ENCODE assay signal across 8 cellular contexts in the genomic region with DNA sequence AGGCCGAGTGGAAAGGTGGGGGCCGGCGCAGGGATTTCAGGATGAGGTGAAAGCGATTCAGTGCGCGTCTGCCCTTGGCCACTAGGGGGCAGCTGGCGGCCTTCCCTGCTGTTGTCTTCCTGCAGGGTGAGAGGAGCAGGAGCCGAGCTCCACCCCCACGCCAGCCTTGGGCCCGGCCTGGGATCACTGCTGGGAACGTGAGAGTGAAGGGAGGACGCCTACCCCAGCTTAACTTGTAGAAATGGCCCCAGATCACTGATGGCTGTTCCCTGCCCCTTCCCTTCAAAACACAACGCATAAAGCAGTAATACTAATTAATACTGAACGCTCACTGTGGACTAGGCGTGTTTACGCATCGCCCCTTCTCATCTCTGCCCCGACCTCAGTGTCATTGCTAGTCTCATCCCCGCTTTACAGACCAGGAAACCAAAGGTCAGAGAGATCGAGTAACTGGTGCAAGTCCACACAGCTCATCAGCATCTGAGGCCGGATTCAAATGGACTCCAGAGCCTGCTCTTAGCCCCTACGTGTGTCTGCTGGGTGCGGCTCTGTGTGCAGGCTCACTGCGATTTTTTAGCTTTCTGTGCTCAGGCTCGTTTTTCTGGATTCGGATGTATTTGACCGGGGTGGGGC. TPM values are rescaled to one million over a fixed set of nuclear protein-coding genes. Genes with fewer than 3 reads are reported as not detected.
DNase-seq lines count a peak whose midpoint lies in the region; ATAC-seq and TF ChIP-seq lines count a peak whose summit lies in the region.

No MANE protein-coding gene starts in this region.

- H3K27me3 Mint-ChIP-seq in activated CD4-positive, alpha-beta T cell treated with anti-CD3 and anti-CD28 coated beads, Interleukin-2, amount 10 ng/mL, durations not matched to agents 24 days and 14 days, result peaks cover 2% of the 10 kb centered on the region
- no peaks in the 10 kb centered on the region for H3K27me3 Mint-ChIP-seq in chondrocyte (ENCODE audit: low read depth)

- H3K9me3 Mint-ChIP-seq in activated CD4-positive, alpha-beta T cell treated with anti-CD3 and anti-CD28 coated beads, Interleukin-2, amount 10 ng/mL, durations not matched to agents 24 days and 14 days, result no peaks in the 10 kb centered on the region
- no peaks in the 10 kb centered on the region for H3K9me3 Mint-ChIP-seq in chondrocyte (ENCODE audit: low read depth)

- peak; percentile 98 for TF ChIP-seq CTCF in chondrocyte (IDR thresholded peaks at IDR 0.05)

- H3K4me3 Mint-ChIP-seq in activated CD4-positive, alpha-beta T cell treated with anti-CD3 and anti-CD28 coated beads, Interleukin-2, amount 10 ng/mL, durations not matched to agents 24 days and 14 days, result no peak overlapping the region
- peak overlapping the region; percentile 41 for H3K4me3 Mint-ChIP-seq in chondrocyte (ENCODE audit: unreplicated experiment)

- peaks cover 19% of the 10 kb centered on the region for H3K36me3 Mint-ChIP-seq in activated CD4-positive, alpha-beta T cell treated with anti-CD3 and anti-CD28 coated beads, Interleukin-2, amount 10 ng/mL, durations not matched to agents 24 days and 14 days (ENCODE audit: low read depth)
- no peaks in the 10 kb centered on the region for H3K36me3 Mint-ChIP-seq in chondrocyte (ENCODE audit: low read depth)

- H3K4me1 Mint-ChIP-seq in activated CD4-positive, alpha-beta T cell treated with anti-CD3 and anti-CD28 coated beads, Interleukin-2, amount 10 ng/mL, durations not matched to agents 24 days and 14 days, result peaks cover 21% of the 10 kb centered on the region
- H3K4me1 Mint-ChIP-seq in chondrocyte (ENCODE audit: low read depth), result peaks cover 9% of the 10 kb centered on the region

- intact Hi-C loops in activated CD4-positive, alpha-beta T cell treated with anti-CD3 and anti-CD28 coated beads, Interleukin-2, amount 10 ng/mL, durations not matched to agents 24 days and 14 days (cut with micrococcal nuclease), result loop anchor here (1.0 kb wide), 1 partner anchor 177 kb away; no protein-coding TSS in a partner anchor
- intact Hi-C loops in left colon (cut with DNase I, micrococcal nuclease), result loop anchor here (2.0 to 5.0 kb wide), 2 partner anchors 174 to 179 kb away; no protein-coding TSS in a partner anchor

- peak; percentile 51 for ATAC-seq in HG02678 (IDR thresholded peaks at IDR 0.05; ENCODE audit: unreplicated experiment)
- ATAC-seq in left colon, result peak; percentile 96
- no peak for ATAC-seq in GM18519 (IDR thresholded peaks at IDR 0.05; ENCODE audit: low FRiP score, unreplicated experiment)

- peak; percentile 4 to 84 (median 76) for DNase-seq in C1 segment of cervical spinal cord (lab: John Stamatoyannopoulos, UW)
- peak; percentile 54 for DNase-seq in NCI-H510A (lab: John Stamatoyannopoulos, UW)
- peak; percentile 88 for DNase-seq in activated CD4-positive, alpha-beta T cell treated with anti-CD3 and anti-CD28 coated beads, Interleukin-2, amount 10 ng/mL, durations not matched to agents 24 days and 14 days
- no peak for DNase-seq in chondrocyte (ENCODE audit: low spot score)
- peak; percentile 81 to 84 for DNase-seq in left colon
- DNase-seq in stimulated activated CD4-positive, alpha-beta T cell treated with anti-CD3 and anti-CD28 coated beads, Interleukin-2, amount 100 ng/mL, for 4 hours (ENCODE audit: low read depth), result peak; percentile 24

- H3K27ac Mint-ChIP-seq in activated CD4-positive, alpha-beta T cell treated with anti-CD3 and anti-CD28 coated beads, Interleukin-2, amount 10 ng/mL, durations not matched to agents 24 days and 14 days, result no peak overlapping the region
- H3K27ac Mint-ChIP-seq in chondrocyte (ENCODE audit: unreplicated experiment), result no peak overlapping the region

RNA-seq across cellular contexts. Expression of a gene that starts 24.3 kb away (rescaled TPM):
- total RNA-seq in activated CD4-positive, alpha-beta T cell treated with anti-CD3 and anti-CD28 coated beads, Interleukin-2, amount 10 ng/mL, durations not matched to agents 24 days and 14 days, result 20.7 and 21.5 TPM in 2 replicates
- total RNA-seq in chondrocyte (11.7 to 14.1 TPM (median 13.7 TPM) in 3 replicates), left colon (10 to 100 TPM; 23.1 to 47.2 TPM)

RNA-seq across cellular contexts. Expression of a gene that starts 24.6 kb away (rescaled TPM):
- total RNA-seq in activated CD4-positive, alpha-beta T cell treated with anti-CD3 and anti-CD28 coated beads, Interleukin-2, amount 10 ng/mL, durations not matched to agents 24 days and 14 days, result 44.3 and 45.8 TPM in 2 replicates
- total RNA-seq in chondrocyte, result 22.6 to 29.1 TPM (median 23.3 TPM) in 3 replicates
- 10 to 100 TPM; 31.0 to 51.3 TPM for total RNA-seq in left colon
